ENCODE assay signal across 8 cellular contexts in genomic region chr10:18651324-18652007, GRCh38. TPM values are rescaled to one million over a fixed set of nuclear protein-coding genes. Genes with fewer than 3 reads are reported as not detected.
DNase-seq lines count a peak whose midpoint lies in the region; ATAC-seq and FAIRE-seq lines count a peak whose summit lies in the region.

NSUN6 (minus strand) TSS chr10:18651587; CDS start chr10:18651203, 384 bp downstream.

- FAIRE-seq in endometrium (lab: Jason Lieb, UNC): peak; percentile 76

- DNase-seq in COR-L47 (lab: John Stamatoyannopoulos, UW) (peak; percentile 70), HT-29 (ENCODE audit: low spot score) (peak; percentile 90), NT2/D1 (ENCODE audit: low read depth, low spot score) (no peak)
- DNase-seq in activated CD8-positive, alpha-beta memory T cell treated with anti-CD3 and anti-CD28 coated beads, Interleukin-2, amount 50 U/mL, for 1 hour (ENCODE audit: extremely low read depth): peak; percentile 88
- DNase-seq in stimulated activated CD8-positive, alpha-beta memory T cell treated with anti-CD3 and anti-CD28 coated beads, Interleukin-2, amount 100 ng/mL, for 1 hour (ENCODE audit: low read depth in 2 of 2): peak; percentile 92 to 94

- H3K27me3 ChIP-seq in NT2/D1 (ENCODE audit: insufficient read depth, insufficient read length): no peaks in the 10 kb centered on the region

- WGBS in mesodermal cell (ENCODE audit: insufficient coverage in 2 of 2), 2 experiments: 0 to 2% methylated on average over 29 of the region's 39 CpGs

- no peaks in the 10 kb centered on the region for H3K9me3 ChIP-seq in NT2/D1 (ENCODE audit: insufficient read depth, low read length)
- H3K9me3 ChIP-seq in mesodermal cell (ENCODE audit: control insufficient read depth, low read length): no peaks in the 10 kb centered on the region

- H3K9ac ChIP-seq in NT2/D1 (ENCODE audit: insufficient read length, low read depth): peak within 1 kb of the TSS; percentile 90

- H3K27ac ChIP-seq in mesodermal cell (ENCODE audit: low read depth, low read length, severe bottlenecking): peak within 1 kb of the TSS; percentile 77

- no peaks in the 10 kb centered on the region for H3K4me1 ChIP-seq in NT2/D1 (ENCODE audit: insufficient read depth, insufficient read length)
- H3K4me1 ChIP-seq in mesodermal cell (ENCODE audit: control insufficient read depth, insufficient read depth, low read length, poor library complexity, severe bottlenecking): no peaks in the 10 kb centered on the region

- peaks cover 7% of the 10 kb centered on the region for H3K36me3 ChIP-seq in NT2/D1 (ENCODE audit: insufficient read depth, insufficient read length, low read length)
- peaks cover 8% of the 10 kb centered on the region for H3K36me3 ChIP-seq in mesodermal cell (ENCODE audit: control insufficient read depth, insufficient read depth, low read length)

- peak; percentile 75 for ATAC-seq in GM19468 (IDR thresholded peaks at IDR 0.05; ENCODE audit: extremely low read depth, unreplicated experiment)

- H3K4me3 ChIP-seq in NT2/D1 (ENCODE audit: insufficient read length, low read depth) (peak within 1 kb of the TSS; percentile 86), mesodermal cell (ENCODE audit: extremely low read depth, insufficient read depth, low read length, poor library complexity, severe bottlenecking) (peak within 1 kb of the TSS; percentile 76)

RNA-seq across cellular contexts. Expression of gene NSUN6, which starts in this region (rescaled TPM):
- total RNA-seq in HT-29 (2014; rRNA removed; shearing (Covaris generic)): 4.5 and 5.6 TPM in 2 replicates
- 11.9 TPM for polyA plus RNA-seq in mesodermal cell (2013, experiment 1 of 2)
- polyA plus RNA-seq in mesodermal cell (2013, experiment 2 of 2): 11.1 TPM
